ENCODE assay signal across 26 cellular contexts in genomic region chr2:233815861-233816260, GRCh38. TPM values are rescaled to one million over a fixed set of nuclear protein-coding genes. Genes with fewer than 3 reads are reported as not detected.
"Had no signal": no experiment of that assay in that cellular context is flagged by ENCODE, and none has a peak within 500 bp of the region (broad histone marks: within the 10 kb centered on the region; RNA-seq: fewer than 3 reads in every experiment).

No MANE protein-coding gene starts in this region.

- ATAC-seq: esophagus mucosa; foreskin keratinocyte; heart left ventricle; left lobe of liver; mucosa of descending colon; natural killer cell; right cardiac atrium; stimulated activated memory B cell treated with anti-CD40 and anti-IgM and Interleukin-4, amounts not matched to agents 10 μg/mL and 1 μg/mL and 100 μg/mL, for 72 hours; upper lobe of right lung had no signal

- H3K4me3 ChIP-seq: heart left ventricle, mucosa of descending colon, ovary, spleen, tibial artery, upper lobe of right lung, vagina had no signal

- H3K27ac Mint-ChIP-seq: natural killer cell; stimulated activated memory B cell treated with anti-CD40 and anti-IgM and Interleukin-4, amounts not matched to agents 10 μg/mL and 1 μg/mL and 100 μg/mL, for 72 hours; stimulated activated naive CD8-positive, alpha-beta T cell treated with anti-CD3 and anti-CD28 coated beads, Interleukin-15, Interleukin-2, amounts not matched to agents 100 ng/mL and 50 ng/mL, for 24 hours had no signal

- DNase-seq: cortex of kidney; effector memory CD4-positive, alpha-beta T cell; foreskin keratinocyte; heart left ventricle; hypothalamus; kidney glomerular epithelial cell; mammary epithelial cell; natural killer cell; stimulated activated CD4-positive, alpha-beta T cell treated with anti-CD3 and anti-CD28 coated beads, Interleukin-15, amount 100 ng/mL, for 24 hours; stimulated activated CD4-positive, alpha-beta T cell treated with anti-CD3 and anti-CD28 coated beads, Interleukin-1b, Interleukin-23, amount 100 ng/mL, for 48 hours; stimulated activated CD4-positive, alpha-beta T cell treated with anti-CD3 and anti-CD28 coated beads, Interleukin-4, amount 100 ng/mL, for 24 hours had no signal

- H3K4me1 Mint-ChIP-seq: stimulated activated memory B cell treated with anti-CD40 and anti-IgM and Interleukin-4, amounts not matched to agents 10 μg/mL and 1 μg/mL and 100 μg/mL, for 72 hours had no signal

- H3K36me3 Mint-ChIP-seq: natural killer cell; stimulated activated memory B cell treated with anti-CD40 and anti-IgM and Interleukin-4, amounts not matched to agents 10 μg/mL and 1 μg/mL and 100 μg/mL, for 72 hours had no signal

- H3K9me3 Mint-ChIP-seq: natural killer cell; neural crest cell; stimulated activated memory B cell treated with anti-CD40 and anti-IgM and Interleukin-4, amounts not matched to agents 10 μg/mL and 1 μg/mL and 100 μg/mL, for 72 hours; stimulated activated naive CD8-positive, alpha-beta T cell treated with anti-CD3 and anti-CD28 coated beads, Interleukin-15, Interleukin-2, amounts not matched to agents 100 ng/mL and 50 ng/mL, for 24 hours had no signal

- H3K4me3 Mint-ChIP-seq: natural killer cell; neural crest cell; stimulated activated memory B cell treated with anti-CD40 and anti-IgM and Interleukin-4, amounts not matched to agents 10 μg/mL and 1 μg/mL and 100 μg/mL, for 72 hours; stimulated activated naive CD8-positive, alpha-beta T cell treated with anti-CD3 and anti-CD28 coated beads, Interleukin-15, Interleukin-2, amounts not matched to agents 100 ng/mL and 50 ng/mL, for 24 hours had no signal

RNA-seq across cellular contexts. Expression of gene MROH2A, which starts 37.7 kb away (rescaled TPM):
- total RNA-seq: mesenteric fat pad, natural killer cell, neural crest cell, ovary, posterior vena cava, right cardiac atrium, temporal lobe, upper lobe of right lung, vagina had no signal

RNA-seq across cellular contexts. Expression of gene UGT1A1, which starts 55.8 kb away (rescaled TPM):
- total RNA-seq: heart left ventricle, natural killer cell, neural crest cell, posterior vena cava, right cardiac atrium, spleen, temporal lobe, upper lobe of right lung had no signal
